ENCODE assay signal across 27 cellular contexts in the genomic region with DNA sequence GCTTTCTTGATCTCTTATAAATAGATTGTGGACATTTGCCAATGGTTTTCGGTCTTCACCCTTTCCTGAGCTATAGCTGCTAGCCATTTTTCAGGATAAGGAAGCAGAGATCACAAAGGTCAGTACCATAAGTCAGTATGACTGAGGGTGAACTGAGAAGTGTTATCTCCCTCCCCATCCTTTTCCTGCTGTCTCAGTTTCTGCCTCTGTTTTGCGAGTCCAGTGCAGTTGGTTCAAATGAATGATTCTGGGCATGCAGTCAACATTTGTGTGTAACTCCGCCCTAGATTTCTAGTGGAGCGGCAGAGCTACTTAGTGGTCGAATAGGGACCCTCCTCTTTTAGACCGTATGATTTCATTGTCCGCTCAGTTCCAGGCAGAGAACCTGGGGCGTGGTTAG.
"Had no signal": no experiment of that assay in that cellular context is flagged by ENCODE, and none has a peak within 500 bp of the region (broad histone marks: within the 10 kb centered on the region; RNA-seq: fewer than 3 reads in every experiment).

No MANE protein-coding gene starts in this region.

- H3K4me3 ChIP-seq: ascending aorta, body of pancreas had no signal

- H3K27ac ChIP-seq: ascending aorta, body of pancreas had no signal

- H3K27me3 ChIP-seq: ascending aorta, body of pancreas had no signal

- H3K4me3 Mint-ChIP-seq: activated CD8-positive, alpha-beta T cell treated with anti-CD3 and anti-CD28 coated beads, Interleukin-2, amount 10 ng/mL, durations not matched to agents 7 days and 5 days; activated naive CD4-positive, alpha-beta T cell treated with anti-CD3 and anti-CD28 coated beads, Interleukin-2, amount 50 U/mL, for 24 hours; activated T-cell treated with anti-CD3 and anti-CD28 coated beads, Interleukin-2, amount 50 U/mL, for 24 hours; activated T-helper 1 cell treated with anti-CD3 and anti-CD28 coated beads, Interleukin-12 subunit alpha, Interleukin-12 subunit beta, Interleukin-2, Interleukin-4 antibody, amounts not matched to agents 30 ng/mL and 10 ng/mL and 1 ng/mL, durations not matched to agents 14 hours and 24 hours and 36 hours; central memory CD8-positive, alpha-beta T cell; WTC11 had no signal

- H3K27me3 Mint-ChIP-seq: activated naive CD4-positive, alpha-beta T cell treated with anti-CD3 and anti-CD28 coated beads, Interleukin-2, amount 50 U/mL, for 24 hours; activated T-cell treated with anti-CD3 and anti-CD28 coated beads, Interleukin-2, amount 50 U/mL, for 24 hours; central memory CD8-positive, alpha-beta T cell had no signal

- H3K36me3 Mint-ChIP-seq: activated naive CD4-positive, alpha-beta T cell treated with anti-CD3 and anti-CD28 coated beads, Interleukin-2, amount 50 U/mL, for 24 hours; WTC11 had no signal

- H3K9me3 ChIP-seq: ascending aorta, body of pancreas had no signal

- DNase-seq: activated CD4-positive, alpha-beta T cell treated with anti-CD3 and anti-CD28 coated beads for 48 hours; activated CD4-positive, alpha-beta T cell treated with anti-CD3 and anti-CD28 coated beads, Interleukin-2, amount 50 U/mL, for 4 hours; activated CD4-positive, CD25-positive, alpha-beta regulatory T cell treated with anti-CD3 and anti-CD28 coated beads, Interleukin-2, amount 50 U/mL, for 72 hours; activated CD8-positive, alpha-beta T cell treated with anti-CD3 and anti-CD28 coated beads, Interleukin-2, amount 10 ng/mL, durations not matched to agents 7 days and 5 days; activated effector memory CD4-positive, alpha-beta T cell treated with Interleukin-2 at 50 U/mL for 16 hours; activated naive CD4-positive, alpha-beta T cell; activated T-cell treated with anti-CD3 and anti-CD28 coated beads, Interleukin-2, amount 50 U/mL, for 24 hours; amniotic stem cell; body of pancreas; Kasumi-1; KBM-7; NCI-H1105 treated with DMSO at 0.1 percent for 48 hours; NCI-H1436 treated with DMSO at 0.1 percent for 48 hours; NCI-H187; NCI-H2081 treated with DMSO at 0.1 percent for 48 hours; NCI-H2171; NCI-H2227 treated with DMSO at 0.1 percent for 48 hours; NCI-H526; NCI-H82; SIG-M5; T-helper 2 cell; T1000 had no signal

- H3K4me1 Mint-ChIP-seq: activated naive CD4-positive, alpha-beta T cell treated with anti-CD3 and anti-CD28 coated beads, Interleukin-2, amount 50 U/mL, for 24 hours; central memory CD8-positive, alpha-beta T cell had no signal

- H3K36me3 ChIP-seq: ascending aorta had no signal

- ATAC-seq: activated CD8-positive, alpha-beta T cell treated with anti-CD3 and anti-CD28 coated beads, Interleukin-2, amount 10 ng/mL, durations not matched to agents 7 days and 5 days; body of pancreas; WTC11 had no signal

- H3K27ac Mint-ChIP-seq: activated CD8-positive, alpha-beta T cell treated with anti-CD3 and anti-CD28 coated beads, Interleukin-2, amount 10 ng/mL, durations not matched to agents 7 days and 5 days; activated naive CD4-positive, alpha-beta T cell treated with anti-CD3 and anti-CD28 coated beads, Interleukin-2, amount 50 U/mL, for 24 hours; activated T-cell treated with anti-CD3 and anti-CD28 coated beads, Interleukin-2, amount 50 U/mL, for 24 hours; activated T-helper 1 cell treated with anti-CD3 and anti-CD28 coated beads, Interleukin-12 subunit alpha, Interleukin-12 subunit beta, Interleukin-2, Interleukin-4 antibody, amounts not matched to agents 30 ng/mL and 10 ng/mL and 1 ng/mL, durations not matched to agents 14 hours and 24 hours and 36 hours; WTC11 had no signal
